ENCODE assay signal across 24 cellular contexts in genomic region chr9:16542290-16542689, GRCh38.
"Had no signal": no experiment of that assay in that cellular context is flagged by ENCODE, and none has a peak within 500 bp of the region (broad histone marks: within the 10 kb centered on the region; RNA-seq: fewer than 3 reads in every experiment).

No MANE protein-coding gene starts in this region.

- H3K36me3 ChIP-seq: pancreas, right lobe of liver, stomach, upper lobe of left lung had no signal

- H3K36me3 Mint-ChIP-seq: activated CD4-positive, alpha-beta memory T cell treated with anti-CD3 and anti-CD28 coated beads for 36 hours; activated naive CD8-positive, alpha-beta T cell treated with anti-CD3 and anti-CD28 coated beads for 36 hours; stimulated activated effector memory CD8-positive, alpha-beta T cell treated with anti-CD3 and anti-CD28 coated beads, Interleukin-12 subunit alpha, Interleukin-12 subunit beta, amount 100 ng/mL, for 72 hours had no signal

- H3K27me3 ChIP-seq: pancreas, right lobe of liver, stomach, testis, upper lobe of left lung had no signal

- DNase-seq: activated CD4-positive, alpha-beta memory T cell treated with anti-CD3 and anti-CD28 coated beads for 36 hours; activated CD4-positive, alpha-beta T cell treated with anti-CD3 and anti-CD28 coated beads for 4 hours; activated naive CD4-positive, alpha-beta T cell; activated naive CD8-positive, alpha-beta T cell treated with anti-CD3 and anti-CD28 coated beads for 36 hours; activated T-cell treated with anti-CD3 and anti-CD28 coated beads for 4 hours; amniotic stem cell; effector memory CD8-positive, alpha-beta T cell; hypothalamus; midbrain; pancreas; right lobe of liver; small intestine; stimulated activated CD4-positive, alpha-beta T cell treated with anti-CD3 and anti-CD28 coated beads, Interleukin-4, amount 100 ng/mL, for 1 hour; stomach; testis; upper lobe of left lung had no signal

- H3K9me3 Mint-ChIP-seq: activated naive CD8-positive, alpha-beta T cell treated with anti-CD3 and anti-CD28 coated beads for 36 hours; dendritic cell treated with granulocyte-macrophage colony-stimulating factor and Interleukin-4, amounts not matched to agents 40 ng/mL and 50 ng/mL, for 4 days; effector memory CD8-positive, alpha-beta T cell; T-helper 2 cell treated with Interferon-gamma antibody and Interleukin-4, amounts not matched to agents 5 μg/mL and 100 μg/mL, for 36 hours had no signal

- H3K4me3 Mint-ChIP-seq: activated CD4-positive, alpha-beta memory T cell treated with anti-CD3 and anti-CD28 coated beads for 36 hours; activated naive CD8-positive, alpha-beta T cell treated with anti-CD3 and anti-CD28 coated beads for 36 hours; dendritic cell treated with granulocyte-macrophage colony-stimulating factor and Interleukin-4, amounts not matched to agents 40 ng/mL and 50 ng/mL, for 4 days; effector memory CD8-positive, alpha-beta T cell; stimulated activated effector memory CD8-positive, alpha-beta T cell treated with anti-CD3 and anti-CD28 coated beads, Interleukin-12 subunit alpha, Interleukin-12 subunit beta, amount 100 ng/mL, for 72 hours; T-helper 2 cell treated with Interferon-gamma antibody and Interleukin-4, amounts not matched to agents 5 μg/mL and 100 μg/mL, for 36 hours had no signal

- FAIRE-seq: frontal cortex, keratinocyte, pancreas, small intestine, TTC549 had no signal

- H3K9me3 ChIP-seq: pancreas, right lobe of liver, stomach, testis, upper lobe of left lung had no signal

- H3K27ac Mint-ChIP-seq: activated CD4-positive, alpha-beta memory T cell treated with anti-CD3 and anti-CD28 coated beads for 36 hours; activated naive CD8-positive, alpha-beta T cell treated with anti-CD3 and anti-CD28 coated beads for 36 hours; dendritic cell treated with granulocyte-macrophage colony-stimulating factor and Interleukin-4, amounts not matched to agents 40 ng/mL and 50 ng/mL, for 4 days; effector memory CD8-positive, alpha-beta T cell; stimulated activated effector memory CD8-positive, alpha-beta T cell treated with anti-CD3 and anti-CD28 coated beads, Interleukin-12 subunit alpha, Interleukin-12 subunit beta, amount 100 ng/mL, for 72 hours; T-helper 2 cell treated with Interferon-gamma antibody and Interleukin-4, amounts not matched to agents 5 μg/mL and 100 μg/mL, for 36 hours had no signal

- H3K27me3 Mint-ChIP-seq: activated CD4-positive, alpha-beta memory T cell treated with anti-CD3 and anti-CD28 coated beads for 36 hours; activated naive CD8-positive, alpha-beta T cell treated with anti-CD3 and anti-CD28 coated beads for 36 hours; dendritic cell treated with granulocyte-macrophage colony-stimulating factor and Interleukin-4, amounts not matched to agents 40 ng/mL and 50 ng/mL, for 4 days; effector memory CD8-positive, alpha-beta T cell had no signal

- H3K4me1 Mint-ChIP-seq: activated naive CD8-positive, alpha-beta T cell treated with anti-CD3 and anti-CD28 coated beads for 36 hours; stimulated activated effector memory CD8-positive, alpha-beta T cell treated with anti-CD3 and anti-CD28 coated beads, Interleukin-12 subunit alpha, Interleukin-12 subunit beta, amount 100 ng/mL, for 72 hours had no signal

- H3K4me1 ChIP-seq: pancreas, right lobe of liver, testis, upper lobe of left lung had no signal

- H3K27ac ChIP-seq: pancreas, right lobe of liver, stomach, testis, upper lobe of left lung had no signal

- H3K4me3 ChIP-seq: lung, pancreas, right lobe of liver, stomach, testis, upper lobe of left lung had no signal

- ATAC-seq: effector memory CD8-positive, alpha-beta T cell; left lobe of liver; pancreas; right lobe of liver; stimulated activated effector memory CD8-positive, alpha-beta T cell treated with anti-CD3 and anti-CD28 coated beads, Interleukin-12 subunit alpha, Interleukin-12 subunit beta, amount 100 ng/mL, for 72 hours had no signal
